ENCODE assay signal across 8 cellular contexts in genomic region chr11:64885367-64886286, GRCh38. TPM values are rescaled to one million over a fixed set of nuclear protein-coding genes. Genes with fewer than 3 reads are reported as not detected.
DNase-seq lines count a peak whose midpoint lies in the region; ATAC-seq and TF ChIP-seq lines count a peak whose summit lies in the region.

No MANE protein-coding gene starts in this region.

- peak; percentile 87 for ATAC-seq in T-helper 17 cell
- peak; percentile 40 to 58 for ATAC-seq in upper lobe of left lung (ENCODE audit: low FRiP score in 2 of 2)

- H3K4me3 ChIP-seq in mammary epithelial cell (replicated peaks in 1 of 3; ENCODE audit: insufficient read depth in 1 of 3, low read depth in 2 of 3, low read length in 3 of 3) (no peak overlapping the region), fibroblast of mammary gland (ENCODE audit: control insufficient read depth, low read depth, low read length) (no peak overlapping the region), upper lobe of left lung (no peak overlapping the region), lower leg skin (ENCODE audit: low read depth, poor library complexity, severe bottlenecking) (no peak overlapping the region), tibial nerve (no peak overlapping the region)

- BruUV-seq in MCF 10A (replicated peaks; lab: Mats Ljungman, UMichigan) (no TSS peak), mammary epithelial cell (replicated peaks; lab: Mats Ljungman, UMichigan) (no TSS peak)

- H3K27me3 Mint-ChIP-seq in MCF 10A (ENCODE audit: insufficient read depth, unreplicated experiment) = no peaks in the 10 kb centered on the region
- no peaks in the 10 kb centered on the region for H3K27me3 Mint-ChIP-seq in T-helper 17 cell

- H3K27ac Mint-ChIP-seq in MCF 10A (ENCODE audit: low read depth, unreplicated experiment) (no peak overlapping the region), T-helper 17 cell (peak overlapping the region; percentile 97)

- no peaks in the 10 kb centered on the region for H3K9me3 Mint-ChIP-seq in MCF 10A (ENCODE audit: unreplicated experiment)

- H3K4me3 Mint-ChIP-seq in MCF 10A (ENCODE audit: unreplicated experiment) (no peak overlapping the region), T-helper 17 cell (peak overlapping the region; percentile 70)

- H4K20me1 ChIP-seq in mammary epithelial cell (ENCODE audit: insufficient read depth, low read length) = no peaks in the 10 kb centered on the region

- POLR2A ChIA-PET in MCF 10A (lab: Yijun Ruan, JAX) = interaction anchor here (1.2 to 2.5 kb wide), 6 partner anchors 9 to 82 kb away, joined by 3 to 9 read pairs (median 6); no protein-coding TSS in a partner anchor

- H3K9ac ChIP-seq in mammary epithelial cell (ENCODE audit: insufficient read depth, low read length) = no peak overlapping the region

- TF ChIP-seq POLR2A in upper lobe of left lung (IDR thresholded peaks at IDR 0.05) (no peak), lower leg skin (IDR thresholded peaks at IDR 0.05) (no peak), tibial nerve (IDR thresholded peaks at IDR 0.05) (no peak)

- no peak overlapping the region for H3K4me2 ChIP-seq in mammary epithelial cell (ENCODE audit: insufficient read depth, low read depth, low read length)

- H3K4me1 ChIP-seq in mammary epithelial cell (ENCODE audit: insufficient read depth, low read length) = peaks cover 8% of the 10 kb centered on the region
- H3K4me1 ChIP-seq in upper lobe of left lung = peaks cover 16 to 29% (median 28%) of the 10 kb centered on the region in 4 donors
- H3K4me1 ChIP-seq in tibial nerve = peaks cover 0 to 31% (median 16%) of the 10 kb centered on the region in 4 donors

- H3K27me3 ChIP-seq in mammary epithelial cell (ENCODE audit: insufficient read depth, low read length) (no peaks in the 10 kb centered on the region), upper lobe of left lung (no peaks in the 10 kb centered on the region), tibial nerve (no peaks in the 10 kb centered on the region)

- peaks cover 10% of the 10 kb centered on the region for H3K4me1 Mint-ChIP-seq in MCF 10A (ENCODE audit: insufficient read depth, unreplicated experiment)
- peaks cover 30% of the 10 kb centered on the region for H3K4me1 Mint-ChIP-seq in T-helper 17 cell

- H3K79me2 ChIP-seq in mammary epithelial cell (ENCODE audit: insufficient read depth, low read length) = no peaks in the 10 kb centered on the region

- TF ChIP-seq EP300 in upper lobe of left lung (IDR thresholded peaks at IDR 0.05) (peak in 1 of 4 donors; percentile 77), tibial nerve (IDR thresholded peaks at IDR 0.05) (peak in 1 of 2 donors; percentile 16)

- 84% methylated on average over 15 of the region's 15 CpGs for WGBS in mammary epithelial cell (ENCODE audit: low coverage, missing lambda C conversion rate)
- WGBS in upper lobe of left lung, 2 donors = 65 to 66% methylated on average over 14 to 15 of the region's 15 CpGs
- WGBS in lower leg skin, 2 donors = 71 to 80% methylated on average over 15 of the region's 15 CpGs
- 81 to 86% methylated on average over 15 of the region's 15 CpGs for WGBS in tibial nerve, 2 donors

- H2AFZ ChIP-seq in mammary epithelial cell (ENCODE audit: low read depth, low read length) = no peak overlapping the region

- H3K36me3 ChIP-seq in mammary epithelial cell (ENCODE audit: insufficient read depth, low read length) (no peaks in the 10 kb centered on the region), upper lobe of left lung (no peaks in the 10 kb centered on the region), tibial nerve (no peaks in the 10 kb centered on the region)

- H3K9me3 ChIP-seq in mammary epithelial cell (replicated peaks; ENCODE audit: insufficient read depth, low read length) (no peaks in the 10 kb centered on the region), T-helper 17 cell (ENCODE audit: control insufficient read depth, low read length, poor library complexity, severe bottlenecking) (no peaks in the 10 kb centered on the region), upper lobe of left lung (no peaks in the 10 kb centered on the region), tibial nerve (no peaks in the 10 kb centered on the region)

- in situ Hi-C loops in mammary epithelial cell (cut with MboI; ENCODE audit: low sequenced_read_pairs in 2 of 2) = no loop called here

- H3K36me3 Mint-ChIP-seq in MCF 10A (ENCODE audit: insufficient read depth, unreplicated experiment) = no peaks in the 10 kb centered on the region
- no peaks in the 10 kb centered on the region for H3K36me3 Mint-ChIP-seq in T-helper 17 cell (ENCODE audit: low read depth)

- DNase-seq in MCF 10A (ENCODE audit: unreplicated experiment) (peak; percentile 70), mammary epithelial cell (no peak), T-helper 17 cell (no peak), fibroblast of mammary gland (ENCODE audit: low read depth) (peak; percentile 90), upper lobe of left lung (peak in 1 of 2 donors; percentile 72), lower leg skin (ENCODE audit: low spot score in 2 of 2) (no peak), NCI-H524 (lab: John Stamatoyannopoulos, UW) (no peak), tibial nerve (ENCODE audit: low spot score in 2 of 2) (no peak)

- CTCF ChIA-PET in MCF 10A (lab: Yijun Ruan, JAX) (interaction anchor here (0.7 to 19.1 kb wide), 6 partner anchors 8 to 129 kb away, joined by 3 to 286 read pairs (median 4); partner anchors contain the start of genes ARL2 and CDC42BPG), mammary epithelial cell (lab: Charles Lee; ENCODE audit: low non-redundant PET) (interaction anchor here (0.6 kb wide), 1 partner anchor 619 kb away, joined by 3 read pairs; no protein-coding TSS in a partner anchor)

- intact Hi-C loops in MCF 10A (cut with micrococcal nuclease) = no loop called here
- intact Hi-C loops in mammary epithelial cell (cut with micrococcal nuclease) = no loop called here
- intact Hi-C loops in lower leg skin (cut with DNase I; ENCODE audit: low total_unique reads) = no loop called here

- dilution Hi-C loops in mammary epithelial cell (cut with HindIII; ENCODE audit: low sequenced_read_pairs) = no loop called here

- H3K27ac ChIP-seq in mammary epithelial cell (ENCODE audit: insufficient read depth, low read depth, low read length) = no peak overlapping the region
- H3K27ac ChIP-seq in upper lobe of left lung = peak overlapping the region; percentile 17 to 74 (median 64)
- H3K27ac ChIP-seq in tibial nerve = no peak overlapping the region

- TF ChIP-seq CTCF in MCF 10A (IDR thresholded peaks at IDR 0.05; ENCODE audit: unreplicated experiment) = no peak
- TF ChIP-seq CTCF in mammary epithelial cell (conservative IDR thresholded peaks at IDR 0.05 in 1 of 2, IDR thresholded peaks at IDR 0.05 in 1 of 2; ENCODE audit: extremely low read depth in 1 of 2, insufficient read depth in 1 of 2, low read depth in 1 of 2, low read length in 2 of 2) = no peak
- no peak for TF ChIP-seq CTCF in fibroblast of mammary gland (conservative IDR thresholded peaks at IDR 0.05; ENCODE audit: control insufficient read depth, insufficient read depth, low read depth, low read length)
- TF ChIP-seq CTCF in upper lobe of left lung (IDR thresholded peaks at IDR 0.05) = no peak
- TF ChIP-seq CTCF in lower leg skin (IDR thresholded peaks at IDR 0.05) = no peak
- no peak for TF ChIP-seq CTCF in tibial nerve (IDR thresholded peaks at IDR 0.05)

RNA-seq across cellular contexts. Expression of gene EHD1, which starts 7.2 kb away (rescaled TPM):
- 67.9 and 80.6 TPM in 2 replicates for total RNA-seq in MCF 10A (2022)
- 100 to 1,000 TPM in 1 of 2 donors, 10 to 100 TPM in 1; 71.2 to 172 TPM for total RNA-seq in mammary epithelial cell
- polyA plus RNA-seq in mammary epithelial cell = 219 TPM
- polyA minus RNA-seq in mammary epithelial cell = 255 TPM
- total RNA-seq in T-helper 17 cell = 100 to 1,000 TPM; 184 to 212 TPM
- total RNA-seq in upper lobe of left lung = 100 to 1,000 TPM in 4 of 6 donors, 10 to 100 TPM in 2; 43.0 to 167 (median 103) TPM
- 10 to 100 TPM; 81.0 to 98.9 (median 90.5) TPM for total RNA-seq in lower leg skin
- total RNA-seq in tibial nerve = 10 to 100 TPM; 35.2 to 93.9 (median 42.6) TPM

RNA-seq across cellular contexts. Expression of gene ATG2A, which starts 31.4 kb away (rescaled TPM):
- 28.7 and 29.9 TPM in 2 replicates for total RNA-seq in MCF 10A (2022)
- 10 to 100 TPM; 20.7 to 21.0 TPM for total RNA-seq in mammary epithelial cell
- 7.0 TPM for polyA plus RNA-seq in mammary epithelial cell
- polyA minus RNA-seq in mammary epithelial cell = 9.8 TPM
- total RNA-seq in T-helper 17 cell = 100 to 1,000 TPM; 161 to 226 TPM
- total RNA-seq in upper lobe of left lung = 10 to 100 TPM; 24.6 to 59.2 (median 33.3) TPM
- total RNA-seq in lower leg skin = 100 to 1,000 TPM in 1 of 4 donors, 10 to 100 TPM in 3; 73.8 to 118 (median 91.2) TPM
- 10 to 100 TPM; 33.0 to 93.6 (median 45.8) TPM for total RNA-seq in tibial nerve

RNA-seq across cellular contexts. Expression of gene PPP2R5B, which starts 38.9 kb away (rescaled TPM):
- 38.0 and 48.0 TPM in 2 replicates for total RNA-seq in MCF 10A (2022)
- 10 to 100 TPM; 13.8 to 32.7 TPM for total RNA-seq in mammary epithelial cell
- polyA plus RNA-seq in mammary epithelial cell = 11.4 TPM
- 14.2 TPM for polyA minus RNA-seq in mammary epithelial cell
- 10 to 100 TPM; 21.5 to 25.3 TPM for total RNA-seq in T-helper 17 cell
- total RNA-seq in upper lobe of left lung = 10 to 100 TPM; 21.0 to 48.1 (median 27.5) TPM
- total RNA-seq in lower leg skin = 10 to 100 TPM; 21.8 to 43.6 (median 34.0) TPM
- total RNA-seq in tibial nerve = 10 to 100 TPM; 10.7 to 21.4 (median 20.2) TPM

RNA-seq across cellular contexts. Expression of gene CDC42BPG, which starts 41.2 kb away (rescaled TPM):
- total RNA-seq in MCF 10A (2022) = 3.0 and 3.7 TPM in 2 replicates
- 10 to 100 TPM; 10.5 to 18.7 TPM for total RNA-seq in mammary epithelial cell
- 3.7 TPM for polyA plus RNA-seq in mammary epithelial cell
- 8.1 TPM for polyA minus RNA-seq in mammary epithelial cell
- 1 to 10 TPM; 4.0 to 7.7 TPM for total RNA-seq in T-helper 17 cell
- 10 to 100 TPM; 21.6 to 62.4 (median 26.0) TPM for total RNA-seq in upper lobe of left lung
- total RNA-seq in lower leg skin = 10 to 100 TPM; 40.3 to 81.3 (median 50.1) TPM
- under 1 TPM in 3 of 4 donors, not detected in 1; under 0.01 to 0.30 (median 0.21) TPM for total RNA-seq in tibial nerve

RNA-seq across cellular contexts. Expression of gene GPHA2, which starts 50.1 kb away (rescaled TPM):
- total RNA-seq in MCF 10A (2022) = not detected in 2 replicates
- not detected for total RNA-seq in mammary epithelial cell
- not detected for polyA plus RNA-seq in mammary epithelial cell
- not detected for polyA minus RNA-seq in mammary epithelial cell
- total RNA-seq in T-helper 17 cell = not detected
- total RNA-seq in upper lobe of left lung = not detected
- not detected for total RNA-seq in lower leg skin
- total RNA-seq in tibial nerve = not detected

Comparison
In these comparisons a context has a peak if more than half of its experiments do, and no peak if none do; other contexts are left out.
1. DNase-seq: peak in MCF 10A (single experiment) and fibroblast of mammary gland (single experiment); none in mammary epithelial cell (single experiment), T-helper 17 cell (0 of 3), lower leg skin (0 of 2), NCI-H524 (0 of 2) and tibial nerve (0 of 2).
2. H3K27ac ChIP-seq: peak in upper lobe of left lung (4 of 4); none in mammary epithelial cell (single experiment) and tibial nerve (0 of 4).